Comparison of ENCODE assay signal across 29 cellular contexts in the genomic region with DNA sequence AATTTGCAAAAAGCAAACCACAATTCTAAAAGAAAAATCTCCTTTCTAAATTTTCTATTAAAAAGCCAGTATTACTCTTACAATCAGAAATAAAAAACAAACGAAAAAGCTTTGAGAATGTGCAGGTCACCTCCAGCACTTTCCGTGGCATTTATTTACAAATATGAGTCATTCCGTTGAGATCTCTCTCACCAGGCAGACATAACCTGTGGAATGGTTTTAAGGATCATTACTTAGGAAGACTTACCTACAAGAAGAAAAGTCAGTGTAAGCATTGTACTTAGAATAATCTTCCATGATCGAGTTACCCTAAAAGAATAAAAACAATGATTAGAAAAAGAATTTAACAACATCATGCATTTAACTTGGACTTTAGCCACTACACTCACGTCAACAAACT. TPM values are rescaled to one million over a fixed set of nuclear protein-coding genes. Genes with fewer than 3 reads are reported as not detected.
"Had no signal": no experiment of that assay in that cellular context is flagged by ENCODE, and none has a peak within 500 bp of the region (broad histone marks: within the 10 kb centered on the region; RNA-seq: fewer than 3 reads in every experiment).

No MANE protein-coding gene starts in this region.

- H3K27ac Mint-ChIP-seq: activated naive CD4-positive, alpha-beta T cell treated with anti-CD3 and anti-CD28 coated beads, Interleukin-2, amount 50 U/mL, for 24 hours; activated T-cell treated with anti-CD3 and anti-CD28 coated beads, Interleukin-2, amount 50 U/mL, for 72 hours; naive thymus-derived CD4-positive, alpha-beta T cell; neural progenitor cell; progenitor cell of endocrine pancreas; T-helper 1 cell treated with Interleukin-12 subunit alpha and Interleukin-12 subunit beta and Interleukin-4 antibody, amounts not matched to agents 30 μg/mL and 1 μg/mL, for 36 hours had no signal

- H3K9ac ChIP-seq: neural progenitor cell had no signal

- H3K4me3 ChIP-seq: breast epithelium, esophagus squamous epithelium, left ventricle myocardium inferior, neural progenitor cell, right atrium auricular region, tibial artery had no signal

- H3K4me3 Mint-ChIP-seq: activated naive CD4-positive, alpha-beta T cell treated with anti-CD3 and anti-CD28 coated beads, Interleukin-2, amount 50 U/mL, for 24 hours; activated T-cell treated with anti-CD3 and anti-CD28 coated beads, Interleukin-2, amount 50 U/mL, for 72 hours; naive thymus-derived CD4-positive, alpha-beta T cell; neural progenitor cell; T-helper 1 cell treated with Interleukin-12 subunit alpha and Interleukin-12 subunit beta and Interleukin-4 antibody, amounts not matched to agents 30 μg/mL and 1 μg/mL, for 36 hours had no signal

- H3K9me3 Mint-ChIP-seq: activated naive CD4-positive, alpha-beta T cell treated with anti-CD3 and anti-CD28 coated beads, Interleukin-2, amount 50 U/mL, for 24 hours had no signal

- H3K27me3 Mint-ChIP-seq: progenitor cell of endocrine pancreas had no signal

- H3K36me3 Mint-ChIP-seq: neural progenitor cell had no signal

- H3K4me2 ChIP-seq: neural progenitor cell had no signal

- DNase-seq: activated CD4-positive, alpha-beta T cell treated with anti-CD3 and anti-CD28 coated beads, Interleukin-2, amount 50 U/mL, for 4 hours; activated effector memory CD4-positive, alpha-beta T cell treated with anti-CD3 and anti-CD28 coated beads, Interleukin-2, amount 50 U/mL, for 16 hours; activated T-cell treated with anti-CD3 and anti-CD28 coated beads, Interleukin-2, amount 50 U/mL, for 72 hours; cerebellar nuclear complex; effector CD8-positive, alpha-beta T cell; esophagus squamous epithelium; hippocampal formation; left ventricle myocardium inferior; mesendoderm; naive thymus-derived CD4-positive, alpha-beta T cell; stimulated activated CD4-positive, alpha-beta T cell treated with anti-CD3 and anti-CD28 coated beads, Interleukin-2, amount 100 ng/mL, for 24 hours; stimulated activated naive CD8-positive, alpha-beta T cell treated with anti-CD3 and anti-CD28 coated beads, Interleukin-15, Interleukin-2, amounts not matched to agents 100 U/mL and 50 U/mL, for 24 hours; substantia nigra; tibial artery had no signal

- H3K4me1 ChIP-seq: breast epithelium, esophagus squamous epithelium, left ventricle myocardium inferior, neural progenitor cell, right atrium auricular region, tibial artery had no signal

- H3K27me3 ChIP-seq: breast epithelium, neural progenitor cell, right atrium auricular region had no signal

- ATAC-seq: activated CD4-positive, CD25-positive, alpha-beta regulatory T cell treated with anti-CD3 and anti-CD28 coated beads, Interleukin-2, amount 50 U/mL, for 24 hours; activated T-cell treated with anti-CD3 and anti-CD28 coated beads, Interleukin-2, amount 50 U/mL, for 72 hours; naive thymus-derived CD4-positive, alpha-beta T cell; stimulated activated naive CD8-positive, alpha-beta T cell treated with anti-CD3 and anti-CD28 coated beads, Interleukin-15, Interleukin-2, amounts not matched to agents 100 U/mL and 50 U/mL, for 24 hours had no signal

- H2AFZ ChIP-seq: neural progenitor cell had no signal

- H3K36me3 ChIP-seq: breast epithelium, esophagus squamous epithelium, left ventricle myocardium inferior, neural progenitor cell, right atrium auricular region, tibial artery had no signal

- H3K27ac ChIP-seq: breast epithelium, esophagus squamous epithelium, left ventricle myocardium inferior, neural progenitor cell, right atrium auricular region, tibial artery had no signal

- H3K4me1 Mint-ChIP-seq: activated naive CD4-positive, alpha-beta T cell treated with anti-CD3 and anti-CD28 coated beads, Interleukin-2, amount 50 U/mL, for 24 hours; naive thymus-derived CD4-positive, alpha-beta T cell; neural progenitor cell had no signal

RNA-seq across cellular contexts. Expression of a gene that starts 3.3 kb away (rescaled TPM):
- total RNA-seq: activated CD8-positive, alpha-beta memory T cell treated with anti-CD3 and anti-CD28 coated beads for 36 hours; astrocyte; breast epithelium; endothelial cell of umbilical vein; esophagus squamous epithelium; left ventricle myocardium inferior; mucosa of gallbladder; osteoblast; progenitor cell of endocrine pancreas; right atrium auricular region; skeletal muscle tissue had no signal
- polyA plus RNA-seq: adipose tissue, endothelial cell of umbilical vein, keratinocyte had no signal

RNA-seq across cellular contexts. Expression of a gene that starts 9.7 kb away (rescaled TPM):
- total RNA-seq: astrocyte, breast epithelium, endothelial cell of umbilical vein, left ventricle myocardium inferior, mucosa of gallbladder, progenitor cell of endocrine pancreas, right atrium auricular region, skeletal muscle tissue had no signal
- polyA plus RNA-seq: adipose tissue, endothelial cell of umbilical vein had no signal
